1 cellular context compared by ENCODE assay signal in the genomic region with DNA sequence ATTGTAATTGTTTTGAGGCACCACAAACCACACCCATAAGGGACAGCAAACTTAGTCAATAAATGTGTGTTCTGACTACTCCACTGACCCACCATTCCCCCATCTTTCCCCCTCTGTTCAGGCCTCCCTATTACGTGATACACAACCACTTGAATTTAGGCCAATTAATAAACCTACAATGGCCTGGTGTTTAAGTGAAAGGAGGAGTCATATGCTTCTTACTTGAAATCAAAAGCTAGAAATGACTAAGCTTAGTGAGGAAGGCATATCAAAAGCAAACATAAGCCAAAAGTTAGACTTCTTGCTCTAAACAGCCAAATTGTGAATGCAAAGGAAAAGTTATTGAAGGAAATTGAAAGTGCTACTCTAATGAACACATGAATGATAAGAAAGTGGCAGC.
TF ChIP-seq lines count a peak whose summit lies in the region.

No MANE protein-coding gene starts in this region.

TF ChIP-seq in K562, 482 proteins besides CTCF, POLR2A, EP300 and RAD21:
- TF ChIP-seq CHCHD3 (CRISPR knock-in tag; IDR thresholded peaks at IDR 0.05) (no peak), TCFL5 (CRISPR knock-in tag; conservative IDR thresholded peaks at IDR 0.05) (no peak), SMAD1 (IDR thresholded peaks at IDR 0.05; ENCODE audit: low read depth, low read length, partially characterized antibody) (no peak), ZSCAN32 (CRISPR knock-in tag; IDR thresholded peaks at IDR 0.05) (no peak), GTF2E2 (tag; IDR thresholded peaks at IDR 0.05) (no peak), ELF2 (CRISPR knock-in tag; IDR thresholded peaks at IDR 0.05) (no peak), USF1 (CRISPR knock-in tag; IDR thresholded peaks at IDR 0.05) (no peak), RFX5 (IDR thresholded peaks at IDR 0.05; ENCODE audit: low read depth, low read length) (no peak), NCOA2 (IDR thresholded peaks at IDR 0.05; ENCODE audit: partially characterized antibody in 2 of 2) (no peak)
- TF ChIP-seq, protein P1, sequence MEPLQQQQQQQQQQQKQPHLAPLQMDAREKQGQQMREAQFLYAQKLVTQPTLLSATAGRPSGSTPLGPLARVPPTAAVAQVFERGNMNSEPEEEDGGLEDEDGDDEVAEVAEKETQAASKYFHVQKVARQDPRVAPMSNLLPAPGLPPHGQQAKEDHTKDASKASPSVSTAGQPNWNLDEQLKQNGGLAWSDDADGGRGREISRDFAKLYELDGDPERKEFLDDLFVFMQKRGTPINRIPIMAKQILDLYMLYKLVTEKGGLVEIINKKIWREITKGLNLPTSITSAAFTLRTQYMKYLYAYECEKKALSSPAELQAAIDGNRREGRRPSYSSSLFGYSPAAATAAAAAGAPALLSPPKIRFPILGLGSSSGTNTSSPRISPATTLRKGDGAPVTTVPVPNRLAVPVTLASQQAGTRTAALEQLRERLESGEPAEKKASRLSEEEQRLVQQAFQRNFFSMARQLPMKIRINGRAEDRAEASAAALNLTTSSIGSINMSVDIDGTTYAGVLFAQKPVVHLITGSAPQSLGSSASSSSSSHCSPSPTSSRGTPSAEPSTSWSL (CRISPR knock-in tag; IDR thresholded peaks at IDR 0.05; ENCODE audit: borderline replicate concordance), result no peak
